ENCODE assay signal across 28 cellular contexts in the genomic region with DNA sequence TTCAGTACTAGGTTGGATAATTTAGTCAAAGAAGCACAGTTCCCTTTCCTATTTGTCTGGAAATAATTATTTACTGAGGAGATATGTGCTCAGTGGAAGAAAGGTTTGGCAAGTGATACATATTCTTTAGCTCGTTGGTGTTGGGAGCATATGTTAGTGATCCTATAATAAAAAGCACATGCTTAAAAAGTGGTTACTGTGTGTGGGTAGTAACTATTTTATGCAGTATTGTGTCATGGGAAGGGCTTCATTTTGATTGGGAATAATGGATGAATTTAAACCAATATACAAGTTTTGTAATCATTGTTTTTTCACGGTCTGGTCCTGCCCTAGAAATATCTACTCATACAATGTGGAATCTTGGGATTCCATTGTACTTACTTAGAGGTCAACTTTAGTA.
"Had no signal": no experiment of that assay in that cellular context is flagged by ENCODE, and none has a peak within 500 bp of the region (broad histone marks: within the 10 kb centered on the region; RNA-seq: fewer than 3 reads in every experiment).

No MANE protein-coding gene starts in this region.

- H3K4me3 ChIP-seq: hepatocyte, lung, ovary, prostate gland, right atrium auricular region, thyroid gland, upper lobe of right lung had no signal

- H3K4me2 ChIP-seq: hepatocyte had no signal

- DNase-seq: activated CD4-positive, alpha-beta memory T cell treated with anti-CD3 and anti-CD28 coated beads, Interleukin-2, amount 10 ng/mL, durations not matched to agents 7 days and 5 days; activated CD4-positive, alpha-beta T cell treated with anti-CD3 and anti-CD28 coated beads, Interleukin-2, amount 10 ng/mL, durations not matched to agents 24 days and 14 days; activated gamma-delta T cell; activated naive CD4-positive, alpha-beta T cell treated with anti-CD3 and anti-CD28 coated beads, Interleukin-2, amount 50 U/mL, for 16 hours; activated naive CD8-positive, alpha-beta T cell treated with anti-CD3 and anti-CD28 coated beads, Interleukin-2, amount 50 U/mL, for 24 hours; activated T-cell treated with anti-CD3 and anti-CD28 coated beads, Interleukin-2, amount 50 U/mL, for 72 hours; anterior cingulate cortex; effector memory CD4-positive, alpha-beta T cell; foreskin melanocyte; immature natural killer cell; naive thymus-derived CD8-positive, alpha-beta T cell; ovary; stimulated activated CD4-positive, alpha-beta T cell treated with anti-CD3 and anti-CD28 coated beads, Interleukin-12 subunit alpha, Interleukin-12 subunit beta, amount 100 ng/mL, for 4 hours; stimulated activated CD4-positive, alpha-beta T cell treated with anti-CD3 and anti-CD28 coated beads, Interleukin-4, amount 100 ng/mL, for 4 hours; stimulated activated naive CD8-positive, alpha-beta T cell treated with anti-CD3 and anti-CD28 coated beads, Interleukin-15, Interleukin-2, amounts not matched to agents 100 U/mL and 50 U/mL, for 24 hours; T-cell; thyroid gland; upper lobe of right lung had no signal

- H2AFZ ChIP-seq: hepatocyte had no signal

- H3K4me1 ChIP-seq: prostate gland, right atrium auricular region, upper lobe of right lung had no signal

- H3K27ac Mint-ChIP-seq: activated CD4-positive, alpha-beta memory T cell treated with anti-CD3 and anti-CD28 coated beads, Interleukin-2, amount 10 ng/mL, durations not matched to agents 7 days and 5 days; activated CD4-positive, alpha-beta T cell treated with anti-CD3 and anti-CD28 coated beads, Interleukin-2, amount 10 ng/mL, durations not matched to agents 24 days and 14 days; activated naive CD8-positive, alpha-beta T cell treated with anti-CD3 and anti-CD28 coated beads, Interleukin-2, amount 50 U/mL, for 24 hours; activated T-cell treated with anti-CD3 and anti-CD28 coated beads, Interleukin-2, amount 50 U/mL, for 72 hours; immature natural killer cell; naive thymus-derived CD8-positive, alpha-beta T cell; T-cell; T-helper 2 cell treated with Interferon-gamma antibody and Interleukin-4, amounts not matched to agents 5 μg/mL and 100 μg/mL, for 36 hours had no signal

- H3K4me1 Mint-ChIP-seq: activated CD4-positive, alpha-beta memory T cell treated with anti-CD3 and anti-CD28 coated beads, Interleukin-2, amount 10 ng/mL, durations not matched to agents 7 days and 5 days; activated CD4-positive, alpha-beta T cell treated with anti-CD3 and anti-CD28 coated beads, Interleukin-2, amount 10 ng/mL, durations not matched to agents 24 days and 14 days; activated naive CD8-positive, alpha-beta T cell treated with anti-CD3 and anti-CD28 coated beads, Interleukin-2, amount 50 U/mL, for 24 hours; immature natural killer cell; naive thymus-derived CD8-positive, alpha-beta T cell; T-cell had no signal

- H3K4me3 Mint-ChIP-seq: activated CD4-positive, alpha-beta memory T cell treated with anti-CD3 and anti-CD28 coated beads, Interleukin-2, amount 10 ng/mL, durations not matched to agents 7 days and 5 days; activated CD4-positive, alpha-beta T cell treated with anti-CD3 and anti-CD28 coated beads, Interleukin-2, amount 10 ng/mL, durations not matched to agents 24 days and 14 days; activated naive CD8-positive, alpha-beta T cell treated with anti-CD3 and anti-CD28 coated beads, Interleukin-2, amount 50 U/mL, for 24 hours; activated T-cell treated with anti-CD3 and anti-CD28 coated beads, Interleukin-2, amount 50 U/mL, for 72 hours; brain; immature natural killer cell; naive thymus-derived CD8-positive, alpha-beta T cell; T-cell; T-helper 2 cell treated with Interferon-gamma antibody and Interleukin-4, amounts not matched to agents 5 μg/mL and 100 μg/mL, for 36 hours had no signal

- ATAC-seq: activated CD4-positive, CD25-positive, alpha-beta regulatory T cell treated with anti-CD3 and anti-CD28 coated beads, Interleukin-2, amount 50 U/mL, for 24 hours; activated naive CD8-positive, alpha-beta T cell treated with anti-CD3 and anti-CD28 coated beads, Interleukin-2, amount 50 U/mL, for 24 hours; activated T-cell treated with anti-CD3 and anti-CD28 coated beads, Interleukin-2, amount 50 U/mL, for 72 hours; esophagus mucosa; left lobe of liver; naive thymus-derived CD8-positive, alpha-beta T cell; stimulated activated naive CD8-positive, alpha-beta T cell treated with anti-CD3 and anti-CD28 coated beads, Interleukin-15, Interleukin-2, amounts not matched to agents 100 U/mL and 50 U/mL, for 24 hours; T-cell; upper lobe of right lung had no signal

- H3K9me3 Mint-ChIP-seq: activated CD4-positive, alpha-beta memory T cell treated with anti-CD3 and anti-CD28 coated beads, Interleukin-2, amount 10 ng/mL, durations not matched to agents 7 days and 5 days; activated CD4-positive, alpha-beta T cell treated with anti-CD3 and anti-CD28 coated beads, Interleukin-2, amount 10 ng/mL, durations not matched to agents 24 days and 14 days; activated naive CD8-positive, alpha-beta T cell treated with anti-CD3 and anti-CD28 coated beads, Interleukin-2, amount 50 U/mL, for 24 hours; activated T-cell treated with anti-CD3 and anti-CD28 coated beads, Interleukin-2, amount 50 U/mL, for 72 hours; brain; T-cell; T-helper 2 cell treated with Interferon-gamma antibody and Interleukin-4, amounts not matched to agents 5 μg/mL and 100 μg/mL, for 36 hours had no signal

- H3K9me3 ChIP-seq: ovary, prostate gland, right atrium auricular region, thyroid gland, upper lobe of right lung had no signal

- H3K27me3 Mint-ChIP-seq: activated CD4-positive, alpha-beta T cell treated with anti-CD3 and anti-CD28 coated beads, Interleukin-2, amount 10 ng/mL, durations not matched to agents 24 days and 14 days; activated naive CD8-positive, alpha-beta T cell treated with anti-CD3 and anti-CD28 coated beads, Interleukin-2, amount 50 U/mL, for 24 hours; T-cell had no signal

- H3K36me3 Mint-ChIP-seq: brain; immature natural killer cell; naive thymus-derived CD8-positive, alpha-beta T cell; T-cell had no signal

- H3K36me3 ChIP-seq: ovary, prostate gland, right atrium auricular region, thyroid gland, upper lobe of right lung had no signal

- H3K27ac ChIP-seq: hepatocyte, ovary, prostate gland, right atrium auricular region, thyroid gland, upper lobe of right lung, VCaP had no signal

- H3K27me3 ChIP-seq: hepatocyte, ovary, right atrium auricular region, thyroid gland, upper lobe of right lung had no signal
